In the genomic region with DNA sequence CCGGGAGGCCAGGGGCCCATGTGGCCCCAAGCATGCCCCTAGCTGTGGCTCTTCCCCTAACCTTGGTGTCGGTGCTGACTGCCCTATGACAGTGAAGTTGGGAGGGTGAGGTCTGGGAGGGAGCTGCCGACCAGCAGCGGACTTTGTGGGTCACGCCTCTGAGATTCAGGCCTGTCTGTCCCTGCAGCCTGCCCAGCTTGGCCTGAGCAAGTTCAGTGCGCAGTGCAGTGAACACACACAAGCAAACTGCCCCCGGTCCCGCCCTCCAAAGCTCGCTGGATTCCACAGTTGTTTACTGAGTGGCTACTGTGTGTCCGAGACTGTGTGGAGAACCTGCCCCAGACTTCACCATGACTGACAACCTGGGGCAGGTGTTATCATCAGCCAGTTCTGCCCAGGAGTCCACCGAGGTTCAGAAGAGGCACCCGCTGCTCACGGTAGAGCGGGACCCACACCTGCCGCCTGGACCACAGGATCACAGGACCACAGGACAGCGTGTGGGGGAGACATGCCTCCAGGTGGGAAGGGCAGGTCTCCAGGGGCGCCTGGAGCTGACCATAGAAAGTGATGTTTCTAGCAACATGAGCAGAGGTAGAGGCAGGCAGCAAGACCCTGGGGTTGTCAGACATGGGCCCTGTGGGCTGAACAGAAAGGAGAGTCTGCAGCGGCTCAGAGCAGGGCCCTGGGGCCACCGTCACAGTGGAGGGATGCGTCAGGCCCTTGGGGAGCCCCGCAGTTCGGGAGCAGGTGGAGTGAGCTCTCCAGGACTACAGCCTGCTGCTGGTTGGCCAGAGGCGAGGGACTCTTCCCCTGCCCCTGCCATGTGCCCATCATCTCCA, we compare ENCODE assay signal across 10 cellular contexts.
DNase-seq lines count a peak whose midpoint lies in the region; ATAC-seq and TF ChIP-seq lines count a peak whose summit lies in the region.
"Had no signal": no experiment of that assay in that cellular context is flagged by ENCODE, and none has a peak within 500 bp of the region (broad histone marks: within the 10 kb centered on the region; RNA-seq: fewer than 3 reads in every experiment).

No MANE protein-coding gene starts in this region.

- intact Hi-C loops in PC-3 (cut with micrococcal nuclease) (no loop called here), esophagus muscularis mucosa (cut with DNase I) (loop anchor here (2.0 to 5.0 kb wide), 2 partner anchors 281 to 531 kb away; no protein-coding TSS in a partner anchor), prostate gland (cut with DNase I) (loop anchor here (1.0 to 2.0 kb wide), 2 partner anchors 282 to 531 kb away; no protein-coding TSS in a partner anchor)

- ATAC-seq in PC-3 (peak; percentile 23; the same call in 1 of the 2 replicates), GM21528 (IDR thresholded peaks at IDR 0.05; ENCODE audit: low FRiP score, unreplicated experiment) (no peak)

- H3K4me3 ChIP-seq in PC-3 (ENCODE audit: low read length) (no peak overlapping the region), esophagus muscularis mucosa (no peak overlapping the region), prostate gland (no peak overlapping the region)
- H3K4me3 ChIP-seq: gastrocnemius medialis had no signal

- no peaks in the 10 kb centered on the region for H3K9me2 ChIP-seq in PC-3 (replicated peaks; ENCODE audit: low read length)

- H4K20me1 ChIP-seq in PC-3 (ENCODE audit: low read length), result no peaks in the 10 kb centered on the region

- no peak overlapping the region for H2AFZ ChIP-seq in PC-3 (ENCODE audit: low read length)

- H3K4me1 ChIP-seq in PC-3 (ENCODE audit: insufficient read depth, low read length) (0 out of 2 replicates have a peak, but pooled peaks cover 4% of the 10 kb centered on the region), esophagus muscularis mucosa (peaks cover 0 to 8% (median 5%) of the 10 kb centered on the region in 4 donors), prostate gland (replicated peaks) (no peaks in the 10 kb centered on the region)
- H3K4me1 ChIP-seq: gastrocnemius medialis had no signal

- H3K9me3 ChIP-seq in PC-3 (ENCODE audit: low read length), result no peaks in the 10 kb centered on the region
- no peaks in the 10 kb centered on the region for H3K9me3 ChIP-seq in esophagus muscularis mucosa
- no peaks in the 10 kb centered on the region for H3K9me3 ChIP-seq in prostate gland
- H3K9me3 ChIP-seq: gastrocnemius medialis had no signal

- in situ Hi-C loops in GM13977 (cut with MboI; ENCODE audit: low pct_unique_long_range_greater_than_20kb, low sequenced_read_pairs, unreplicated experiment), result loop anchor here (25.0 kb wide), 1 partner anchor 281 kb away; a partner anchor contains a TSS

- TF ChIP-seq EP300 in esophagus muscularis mucosa (IDR thresholded peaks at IDR 0.05), result no peak

- no peak overlapping the region for H3K9ac ChIP-seq in PC-3 (ENCODE audit: low read length)

- TF ChIP-seq CTCF in GM13977 (IDR thresholded peaks at IDR 0.05; ENCODE audit: extremely low read depth, insufficient read depth, missing control alignments), result peak; percentile 11
- no peak for TF ChIP-seq CTCF in PC-3 (conservative IDR thresholded peaks at IDR 0.05; ENCODE audit: low read depth, low read length)
- TF ChIP-seq CTCF in esophagus muscularis mucosa (IDR thresholded peaks at IDR 0.05), result no peak
- no peak for TF ChIP-seq CTCF in prostate gland (IDR thresholded peaks at IDR 0.05)

- TF ChIP-seq POLR2A in esophagus muscularis mucosa (IDR thresholded peaks at IDR 0.05; ENCODE audit: low read depth), result no peak
- TF ChIP-seq POLR2A in prostate gland (IDR thresholded peaks at IDR 0.05), result no peak

- BruUV-seq in PC-3 (replicated peaks; lab: Mats Ljungman, UMichigan), result no TSS peak

- no peaks in the 10 kb centered on the region for H3F3A ChIP-seq in PC-3 (ENCODE audit: low read length, unreplicated experiment)

- H3K27me3 ChIP-seq in PC-3 (ENCODE audit: low read length) (no peaks in the 10 kb centered on the region), esophagus muscularis mucosa (peaks cover 0 to 19% (median 0%) of the 10 kb centered on the region in 4 donors), prostate gland (replicated peaks; ENCODE audit: insufficient read depth) (no peaks in the 10 kb centered on the region)
- H3K27me3 ChIP-seq: gastrocnemius medialis had no signal

- CTCF ChIA-PET in PC-3 (lab: Charles Lee), result no interaction called here

- H3K79me2 ChIP-seq in PC-3 (ENCODE audit: low read length), result no peaks in the 10 kb centered on the region

- POLR2A ChIA-PET in PC-3 (lab: Charles Lee; ENCODE audit: unreplicated experiment), result no interaction called here

- DNase-seq in GM13977 (ENCODE audit: low spot score) (no peak), PC-3 (no peak), esophagus muscularis mucosa (ENCODE audit: extremely low spot score) (peak; percentile 82), prostate gland (ENCODE audit: low spot score) (peak; percentile 3), NK-92 (lab: John Stamatoyannopoulos, UW; ENCODE audit: unreplicated experiment) (no peak), hippocampal formation (lab: John Stamatoyannopoulos, UW) (no peak), GM03348 (ENCODE audit: low spot score) (no peak)
- DNase-seq: cerebellar nuclear complex had no signal

- H3K4me2 ChIP-seq in PC-3 (ENCODE audit: low read length), result no peak overlapping the region

- no peak overlapping the region for H3K27ac ChIP-seq in PC-3 (ENCODE audit: low read length)
- no peak overlapping the region for H3K27ac ChIP-seq in esophagus muscularis mucosa (replicated peaks in 1 of 4)
- H3K27ac ChIP-seq in prostate gland, result no peak overlapping the region
- H3K27ac ChIP-seq: gastrocnemius medialis had no signal

- H3K36me3 ChIP-seq in PC-3 (ENCODE audit: low read depth, low read length) (no peaks in the 10 kb centered on the region), esophagus muscularis mucosa (peaks cover 16 to 32% (median 22%) of the 10 kb centered on the region in 4 donors), prostate gland (no peaks in the 10 kb centered on the region)

- 80% methylated on average over 10 of the region's 23 CpGs for WGBS in esophagus muscularis mucosa
- 56% methylated on average over 23 of the region's 23 CpGs for WGBS in prostate gland

Comparison
In these comparisons a context has a peak if more than half of its experiments do, and no peak if none do; other contexts are left out.
1. DNase-seq: peak in esophagus muscularis mucosa (single experiment) and prostate gland (single experiment); none in GM13977 (single experiment), PC-3 (single experiment), NK-92 (single experiment), hippocampal formation (0 of 2) and GM03348 (single experiment).